In genomic region chr14:55446127-55446736, GRCh38 we compare ENCODE assay signal across 8 cellular contexts. TPM values are rescaled to one million over a fixed set of nuclear protein-coding genes. Genes with fewer than 3 reads are reported as not detected.
DNase-seq lines count a peak whose midpoint lies in the region; ATAC-seq and TF ChIP-seq lines count a peak whose summit lies in the region.

No MANE protein-coding gene starts in this region.

- TF ChIP-seq CTCF in OCI-LY3 (IDR thresholded peaks at IDR 0.05; ENCODE audit: low read depth, low read length) (peak; percentile 88), fibroblast of villous mesenchyme (IDR thresholded peaks at IDR 0.05; ENCODE audit: insufficient read depth, low read depth, low read length) (peak; percentile 78), osteocyte (IDR thresholded peaks at IDR 0.05) (peak; percentile 79)

- H3K4me3 Mint-ChIP-seq in activated T-cell treated with anti-CD3 and anti-CD28 coated beads, Interleukin-2, amount 50 U/mL, for 24 hours = no peak overlapping the region
- no peak overlapping the region for H3K4me3 Mint-ChIP-seq in osteocyte (ENCODE audit: unreplicated experiment)
- no peak overlapping the region for H3K4me3 Mint-ChIP-seq in stimulated activated memory B cell treated with anti-CD40 and anti-IgM and Interleukin-4, amounts not matched to agents 10 μg/mL and 1 μg/mL and 100 μg/mL, for 72 hours

- no peaks in the 10 kb centered on the region for H3K79me2 ChIP-seq in OCI-LY3 (ENCODE audit: low read length)

- ATAC-seq in GM18870 (IDR thresholded peaks at IDR 0.05; ENCODE audit: unreplicated experiment) = no peak
- no peak for ATAC-seq in stimulated activated memory B cell treated with anti-CD40 and anti-IgM and Interleukin-4, amounts not matched to agents 10 μg/mL and 1 μg/mL and 100 μg/mL, for 72 hours

- H3K4me3 ChIP-seq in OCI-LY3 (ENCODE audit: low read length) (no peak overlapping the region), fibroblast of villous mesenchyme (ENCODE audit: low read depth, low read length) (no peak overlapping the region)

- 0 out of 2 replicates have a peak overlapping the region, but pooled peaks have one; percentile 8 for H3K4me2 ChIP-seq in OCI-LY3 (ENCODE audit: low read length)

- no peaks in the 10 kb centered on the region for H3K36me3 ChIP-seq in OCI-LY3 (replicated peaks; ENCODE audit: low read depth, low read length)

- DNase-seq in EH (ENCODE audit: low read depth) (peak; percentile 75), KG1 (lab: John Stamatoyannopoulos, UW) (peak; percentile 16), fibroblast of villous mesenchyme (ENCODE audit: low read depth) (peak; percentile 79), osteocyte (ENCODE audit: extremely low spot score, unreplicated experiment) (no peak)
- DNase-seq in activated T-cell treated with anti-CD3 and anti-CD28 coated beads, Interleukin-2, amount 50 U/mL, for 24 hours = peak; percentile 41

- no peaks in the 10 kb centered on the region for H3K27me3 ChIP-seq in OCI-LY3 (ENCODE audit: low read depth, low read length)

- peaks cover 22% of the 10 kb centered on the region for H3K4me1 ChIP-seq in OCI-LY3 (ENCODE audit: low read length)

- H3K27me3 Mint-ChIP-seq in activated T-cell treated with anti-CD3 and anti-CD28 coated beads, Interleukin-2, amount 50 U/mL, for 24 hours = peaks cover 3% of the 10 kb centered on the region
- peaks cover 2% of the 10 kb centered on the region for H3K27me3 Mint-ChIP-seq in osteocyte (ENCODE audit: unreplicated experiment)
- H3K27me3 Mint-ChIP-seq in stimulated activated memory B cell treated with anti-CD40 and anti-IgM and Interleukin-4, amounts not matched to agents 10 μg/mL and 1 μg/mL and 100 μg/mL, for 72 hours = no peaks in the 10 kb centered on the region

- H3K4me1 Mint-ChIP-seq in activated T-cell treated with anti-CD3 and anti-CD28 coated beads, Interleukin-2, amount 50 U/mL, for 24 hours (ENCODE audit: low read depth) = peaks cover 33% of the 10 kb centered on the region
- peaks cover 34% of the 10 kb centered on the region for H3K4me1 Mint-ChIP-seq in osteocyte (ENCODE audit: unreplicated experiment)
- H3K4me1 Mint-ChIP-seq in stimulated activated memory B cell treated with anti-CD40 and anti-IgM and Interleukin-4, amounts not matched to agents 10 μg/mL and 1 μg/mL and 100 μg/mL, for 72 hours = peaks cover 6% of the 10 kb centered on the region

- no peaks in the 10 kb centered on the region for H3K9me3 Mint-ChIP-seq in activated T-cell treated with anti-CD3 and anti-CD28 coated beads, Interleukin-2, amount 50 U/mL, for 24 hours
- H3K9me3 Mint-ChIP-seq in osteocyte (ENCODE audit: unreplicated experiment) = peaks cover 5% of the 10 kb centered on the region
- no peaks in the 10 kb centered on the region for H3K9me3 Mint-ChIP-seq in stimulated activated memory B cell treated with anti-CD40 and anti-IgM and Interleukin-4, amounts not matched to agents 10 μg/mL and 1 μg/mL and 100 μg/mL, for 72 hours

- H3K27ac Mint-ChIP-seq in activated T-cell treated with anti-CD3 and anti-CD28 coated beads, Interleukin-2, amount 50 U/mL, for 24 hours = no peak overlapping the region
- H3K27ac Mint-ChIP-seq in osteocyte (ENCODE audit: unreplicated experiment) = no peak overlapping the region
- no peak overlapping the region for H3K27ac Mint-ChIP-seq in stimulated activated memory B cell treated with anti-CD40 and anti-IgM and Interleukin-4, amounts not matched to agents 10 μg/mL and 1 μg/mL and 100 μg/mL, for 72 hours

- H4K20me1 ChIP-seq in OCI-LY3 (ENCODE audit: insufficient read depth, low read length) = no peaks in the 10 kb centered on the region

- no peaks in the 10 kb centered on the region for H3K36me3 Mint-ChIP-seq in activated T-cell treated with anti-CD3 and anti-CD28 coated beads, Interleukin-2, amount 50 U/mL, for 24 hours (ENCODE audit: low read depth)
- H3K36me3 Mint-ChIP-seq in osteocyte (ENCODE audit: unreplicated experiment) = no peaks in the 10 kb centered on the region
- H3K36me3 Mint-ChIP-seq in stimulated activated memory B cell treated with anti-CD40 and anti-IgM and Interleukin-4, amounts not matched to agents 10 μg/mL and 1 μg/mL and 100 μg/mL, for 72 hours = no peaks in the 10 kb centered on the region

- no peak overlapping the region for H3K9ac ChIP-seq in OCI-LY3 (ENCODE audit: low read length)

- H3K27ac ChIP-seq in OCI-LY3 (ENCODE audit: low read length) = no peak overlapping the region

- no peaks in the 10 kb centered on the region for H3K9me3 ChIP-seq in OCI-LY3 (ENCODE audit: insufficient read depth, low read length)

- H2AFZ ChIP-seq in OCI-LY3 (ENCODE audit: low read depth, low read length) = no peak overlapping the region

RNA-seq across cellular contexts. Expression of gene TBPL2, which starts 5.8 kb away (rescaled TPM):
- total RNA-seq in fibroblast of villous mesenchyme (not detected in 2 replicates), osteocyte (not detected in 2 replicates)

RNA-seq across cellular contexts. Expression of gene ATG14, which starts 34.6 kb away (rescaled TPM):
- total RNA-seq in fibroblast of villous mesenchyme = 14.5 and 14.7 TPM in 2 replicates
- 13.8 and 14.5 TPM in 2 replicates for total RNA-seq in osteocyte
